In the genomic region with DNA sequence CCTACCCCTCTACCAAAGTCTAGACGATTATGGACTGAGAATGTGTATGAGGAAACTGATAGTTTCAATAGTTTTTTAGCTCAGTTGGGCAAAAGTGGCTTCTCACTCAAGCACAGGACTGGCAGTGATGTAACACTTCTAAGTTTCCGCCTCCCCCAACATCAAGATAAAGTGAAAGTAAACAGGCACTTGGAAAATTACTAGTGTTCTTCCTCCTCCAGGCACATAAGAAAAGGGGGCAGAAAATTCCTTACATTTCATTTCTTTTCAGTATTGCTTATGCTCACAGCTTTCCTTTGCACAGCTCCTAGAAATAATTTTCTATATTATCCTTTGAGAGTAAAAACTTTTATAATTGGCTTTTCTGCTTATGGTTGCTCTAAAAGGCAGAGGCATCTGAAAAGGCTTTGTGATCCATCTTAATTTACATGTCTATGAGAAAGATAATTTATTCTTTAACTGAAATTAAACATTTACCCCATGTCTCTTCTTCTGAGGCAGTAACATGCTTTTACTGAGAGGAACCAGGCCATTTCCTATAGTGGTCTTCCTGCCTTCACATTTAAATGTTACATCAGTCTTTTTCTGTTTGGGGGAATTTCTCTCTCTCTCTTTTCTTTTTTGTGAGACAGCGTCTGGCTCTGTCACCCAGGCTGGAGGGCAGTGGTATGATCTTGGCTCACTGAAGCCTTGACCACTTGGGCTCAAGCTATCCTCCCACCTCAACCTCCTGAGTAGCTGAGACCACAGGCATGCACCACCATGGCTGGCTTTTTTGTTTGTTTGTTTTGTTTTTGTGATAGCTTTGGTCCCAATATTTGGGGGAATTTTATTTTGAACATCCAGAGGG, we compare ENCODE assay signal across 1 cellular context.
TF ChIP-seq lines count a peak whose summit lies in the region.

No MANE protein-coding gene starts in this region.

TF ChIP-seq in HepG2, 621 proteins besides CTCF, POLR2A, EP300 and RAD21 (continued from another document and continues in another):
- TF ChIP-seq, protein P1, sequence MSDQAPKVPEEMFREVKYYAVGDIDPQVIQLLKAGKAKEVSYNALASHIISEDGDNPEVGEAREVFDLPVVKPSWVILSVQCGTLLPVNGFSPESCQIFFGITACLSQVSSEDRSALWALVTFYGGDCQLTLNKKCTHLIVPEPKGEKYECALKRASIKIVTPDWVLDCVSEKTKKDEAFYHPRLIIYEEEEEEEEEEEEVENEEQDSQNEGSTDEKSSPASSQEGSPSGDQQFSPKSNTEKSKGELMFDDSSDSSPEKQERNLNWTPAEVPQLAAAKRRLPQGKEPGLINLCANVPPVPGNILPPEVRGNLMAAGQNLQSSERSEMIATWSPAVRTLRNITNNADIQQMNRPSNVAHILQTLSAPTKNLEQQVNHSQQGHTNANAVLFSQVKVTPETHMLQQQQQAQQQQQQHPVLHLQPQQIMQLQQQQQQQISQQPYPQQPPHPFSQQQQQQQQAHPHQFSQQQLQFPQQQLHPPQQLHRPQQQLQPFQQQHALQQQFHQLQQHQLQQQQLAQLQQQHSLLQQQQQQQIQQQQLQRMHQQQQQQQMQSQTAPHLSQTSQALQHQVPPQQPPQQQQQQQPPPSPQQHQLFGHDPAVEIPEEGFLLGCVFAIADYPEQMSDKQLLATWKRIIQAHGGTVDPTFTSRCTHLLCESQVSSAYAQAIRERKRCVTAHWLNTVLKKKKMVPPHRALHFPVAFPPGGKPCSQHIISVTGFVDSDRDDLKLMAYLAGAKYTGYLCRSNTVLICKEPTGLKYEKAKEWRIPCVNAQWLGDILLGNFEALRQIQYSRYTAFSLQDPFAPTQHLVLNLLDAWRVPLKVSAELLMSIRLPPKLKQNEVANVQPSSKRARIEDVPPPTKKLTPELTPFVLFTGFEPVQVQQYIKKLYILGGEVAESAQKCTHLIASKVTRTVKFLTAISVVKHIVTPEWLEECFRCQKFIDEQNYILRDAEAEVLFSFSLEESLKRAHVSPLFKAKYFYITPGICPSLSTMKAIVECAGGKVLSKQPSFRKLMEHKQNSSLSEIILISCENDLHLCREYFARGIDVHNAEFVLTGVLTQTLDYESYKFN (CRISPR knock-in tag; conservative IDR thresholded peaks at IDR 0.05), result peak; percentile 76
- TF ChIP-seq CEBPB (IDR thresholded peaks at IDR 0.05; ENCODE audit: borderline replicate concordance, low read depth, low read length) (peak; percentile 84; the same call in 1 of the 2 replicates), FOXA1 (IDR thresholded peaks at IDR 0.05) (no peak), FOXA1 (CRISPR knock-in tag; IDR thresholded peaks at IDR 0.05) (peak; percentile 88), ZNF281 (CRISPR knock-in tag; IDR thresholded peaks at IDR 0.05; ENCODE audit: borderline replicate concordance) (peak; percentile 88), ZNF12 (CRISPR knock-in tag; IDR thresholded peaks at IDR 0.05) (peak; percentile 47; the same call in 1 of the 2 replicates), GTF3A (CRISPR knock-in tag; conservative IDR thresholded peaks at IDR 0.05) (no peak), MBD4 (IDR thresholded peaks at IDR 0.05; ENCODE audit: borderline replicate concordance, low read length) (no peak), TBP (CRISPR knock-in tag; IDR thresholded peaks at IDR 0.05) (no peak), TEAD3 (CRISPR knock-in tag; optimal IDR thresholded peaks at IDR 0.05; ENCODE audit: borderline replicate concordance) (no peak), ZNF567 (CRISPR knock-in tag; IDR thresholded peaks at IDR 0.05; ENCODE audit: borderline replicate concordance) (no peak), NR3C1 (CRISPR knock-in tag; IDR thresholded peaks at IDR 0.05) (no peak), BRD4 (CRISPR knock-in tag; IDR thresholded peaks at IDR 0.05) (no peak), FOXA3 (CRISPR knock-in tag; IDR thresholded peaks at IDR 0.05) (peak; percentile 95), PHF21A (CRISPR knock-in tag; IDR thresholded peaks at IDR 0.05) (no peak), LRRFIP1 (CRISPR knock-in tag; conservative IDR thresholded peaks at IDR 0.05) (no peak), SETDB1 (CRISPR knock-in tag; IDR thresholded peaks at IDR 0.05; ENCODE audit: borderline replicate concordance) (no peak), ZFP91 (CRISPR knock-in tag; IDR thresholded peaks at IDR 0.05; ENCODE audit: borderline replicate concordance) (no peak), ZNF652 (CRISPR knock-in tag; IDR thresholded peaks at IDR 0.05; ENCODE audit: borderline replicate concordance, low read depth) (no peak), ARID4A (CRISPR knock-in tag; IDR thresholded peaks at IDR 0.05; ENCODE audit: borderline replicate concordance) (peak; percentile 25; the same call in 1 of the 2 replicates)
- TF ChIP-seq, protein P2, sequence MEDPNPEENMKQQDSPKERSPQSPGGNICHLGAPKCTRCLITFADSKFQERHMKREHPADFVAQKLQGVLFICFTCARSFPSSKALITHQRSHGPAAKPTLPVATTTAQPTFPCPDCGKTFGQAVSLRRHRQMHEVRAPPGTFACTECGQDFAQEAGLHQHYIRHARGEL (CRISPR knock-in tag; IDR thresholded peaks at IDR 0.05), result no peak
- TF ChIP-seq, protein P3, sequence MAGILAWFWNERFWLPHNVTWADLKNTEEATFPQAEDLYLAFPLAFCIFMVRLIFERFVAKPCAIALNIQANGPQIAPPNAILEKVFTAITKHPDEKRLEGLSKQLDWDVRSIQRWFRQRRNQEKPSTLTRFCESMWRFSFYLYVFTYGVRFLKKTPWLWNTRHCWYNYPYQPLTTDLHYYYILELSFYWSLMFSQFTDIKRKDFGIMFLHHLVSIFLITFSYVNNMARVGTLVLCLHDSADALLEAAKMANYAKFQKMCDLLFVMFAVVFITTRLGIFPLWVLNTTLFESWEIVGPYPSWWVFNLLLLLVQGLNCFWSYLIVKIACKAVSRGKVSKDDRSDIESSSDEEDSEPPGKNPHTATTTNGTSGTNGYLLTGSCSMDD (CRISPR knock-in tag; IDR thresholded peaks at IDR 0.05), result no peak
- TF ChIP-seq, protein P4, sequence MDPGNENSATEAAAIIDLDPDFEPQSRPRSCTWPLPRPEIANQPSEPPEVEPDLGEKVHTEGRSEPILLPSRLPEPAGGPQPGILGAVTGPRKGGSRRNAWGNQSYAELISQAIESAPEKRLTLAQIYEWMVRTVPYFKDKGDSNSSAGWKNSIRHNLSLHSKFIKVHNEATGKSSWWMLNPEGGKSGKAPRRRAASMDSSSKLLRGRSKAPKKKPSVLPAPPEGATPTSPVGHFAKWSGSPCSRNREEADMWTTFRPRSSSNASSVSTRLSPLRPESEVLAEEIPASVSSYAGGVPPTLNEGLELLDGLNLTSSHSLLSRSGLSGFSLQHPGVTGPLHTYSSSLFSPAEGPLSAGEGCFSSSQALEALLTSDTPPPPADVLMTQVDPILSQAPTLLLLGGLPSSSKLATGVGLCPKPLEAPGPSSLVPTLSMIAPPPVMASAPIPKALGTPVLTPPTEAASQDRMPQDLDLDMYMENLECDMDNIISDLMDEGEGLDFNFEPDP (CRISPR knock-in tag; conservative IDR thresholded peaks at IDR 0.05), result no peak
- TF ChIP-seq, protein P5, sequence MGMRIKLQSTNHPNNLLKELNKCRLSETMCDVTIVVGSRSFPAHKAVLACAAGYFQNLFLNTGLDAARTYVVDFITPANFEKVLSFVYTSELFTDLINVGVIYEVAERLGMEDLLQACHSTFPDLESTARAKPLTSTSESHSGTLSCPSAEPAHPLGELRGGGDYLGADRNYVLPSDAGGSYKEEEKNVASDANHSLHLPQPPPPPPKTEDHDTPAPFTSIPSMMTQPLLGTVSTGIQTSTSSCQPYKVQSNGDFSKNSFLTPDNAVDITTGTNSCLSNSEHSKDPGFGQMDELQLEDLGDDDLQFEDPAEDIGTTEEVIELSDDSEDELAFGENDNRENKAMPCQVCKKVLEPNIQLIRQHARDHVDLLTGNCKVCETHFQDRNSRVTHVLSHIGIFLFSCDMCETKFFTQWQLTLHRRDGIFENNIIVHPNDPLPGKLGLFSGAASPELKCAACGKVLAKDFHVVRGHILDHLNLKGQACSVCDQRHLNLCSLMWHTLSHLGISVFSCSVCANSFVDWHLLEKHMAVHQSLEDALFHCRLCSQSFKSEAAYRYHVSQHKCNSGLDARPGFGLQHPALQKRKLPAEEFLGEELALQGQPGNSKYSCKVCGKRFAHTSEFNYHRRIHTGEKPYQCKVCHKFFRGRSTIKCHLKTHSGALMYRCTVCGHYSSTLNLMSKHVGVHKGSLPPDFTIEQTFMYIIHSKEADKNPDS (CRISPR knock-in tag; IDR thresholded peaks at IDR 0.05), result no peak
- TF ChIP-seq, protein P6, sequence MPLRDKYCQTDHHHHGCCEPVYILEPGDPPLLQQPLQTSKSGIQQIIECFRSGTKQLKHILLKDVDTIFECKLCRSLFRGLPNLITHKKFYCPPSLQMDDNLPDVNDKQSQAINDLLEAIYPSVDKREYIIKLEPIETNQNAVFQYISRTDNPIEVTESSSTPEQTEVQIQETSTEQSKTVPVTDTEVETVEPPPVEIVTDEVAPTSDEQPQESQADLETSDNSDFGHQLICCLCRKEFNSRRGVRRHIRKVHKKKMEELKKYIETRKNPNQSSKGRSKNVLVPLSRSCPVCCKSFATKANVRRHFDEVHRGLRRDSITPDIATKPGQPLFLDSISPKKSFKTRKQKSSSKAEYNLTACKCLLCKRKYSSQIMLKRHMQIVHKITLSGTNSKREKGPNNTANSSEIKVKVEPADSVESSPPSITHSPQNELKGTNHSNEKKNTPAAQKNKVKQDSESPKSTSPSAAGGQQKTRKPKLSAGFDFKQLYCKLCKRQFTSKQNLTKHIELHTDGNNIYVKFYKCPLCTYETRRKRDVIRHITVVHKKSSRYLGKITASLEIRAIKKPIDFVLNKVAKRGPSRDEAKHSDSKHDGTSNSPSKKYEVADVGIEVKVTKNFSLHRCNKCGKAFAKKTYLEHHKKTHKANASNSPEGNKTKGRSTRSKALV (CRISPR knock-in tag; IDR thresholded peaks at IDR 0.05), result 0 out of 2 replicates have a peak, but pooled peaks have one; percentile 19
